21 cellular contexts compared by ENCODE assay signal in genomic region chr21:14492890-14493289, GRCh38. TPM values are rescaled to one million over a fixed set of nuclear protein-coding genes. Genes with fewer than 3 reads are reported as not detected.
DNase-seq lines count a peak whose midpoint lies in the region; ATAC-seq, FAIRE-seq and TF ChIP-seq lines count a peak whose summit lies in the region.
"Had no signal": no experiment of that assay in that cellular context is flagged by ENCODE, and none has a peak within 500 bp of the region (broad histone marks: within the 10 kb centered on the region; RNA-seq: fewer than 3 reads in every experiment).

No MANE protein-coding gene starts in this region.

- no peak for TF ChIP-seq CTCF in left ventricle myocardium inferior (IDR thresholded peaks at IDR 0.05; ENCODE audit: borderline replicate concordance)
- TF ChIP-seq CTCF in endodermal cell (conservative IDR thresholded peaks at IDR 0.05), result no peak

- no peak overlapping the region for H3K27ac ChIP-seq in right cardiac atrium (ENCODE audit: low read length)
- no peak overlapping the region for H3K27ac ChIP-seq in left ventricle myocardium inferior (replicated peaks)
- H3K27ac ChIP-seq in endodermal cell (ENCODE audit: low read depth, low read length), result no peak overlapping the region
- H3K27ac ChIP-seq: BLaER1 treated with 17β-estradiol and CSF1 and Interleukin-3, amounts not matched to agents 10 nM and 100 nM; SK-N-MC had no signal

- H3K27me3 Mint-ChIP-seq in endodermal cell (ENCODE audit: insufficient read depth), result no peaks in the 10 kb centered on the region

- H3K4me1 ChIP-seq in right cardiac atrium (ENCODE audit: control insufficient read depth, insufficient read depth, low read length) (no peaks in the 10 kb centered on the region), left ventricle myocardium inferior (no peaks in the 10 kb centered on the region), endodermal cell (ENCODE audit: control insufficient read depth, insufficient read depth, low read length) (no peaks in the 10 kb centered on the region)

- H3K36me3 ChIP-seq in left ventricle myocardium inferior (no peaks in the 10 kb centered on the region), endodermal cell (ENCODE audit: control insufficient read depth, insufficient read depth, low read length) (no peaks in the 10 kb centered on the region)

- H3K4me3 Mint-ChIP-seq in endodermal cell, result no peak overlapping the region

- 63% methylated on average over 4 of the region's 4 CpGs for WGBS in right cardiac atrium
- WGBS in endodermal cell (ENCODE audit: insufficient coverage in 1 of 2, insufficient read length in 1 of 2), 2 experiments, result 90 to 96% methylated on average over 3 to 4 of the region's 4 CpGs

- H3K27me3 ChIP-seq in right cardiac atrium (ENCODE audit: control insufficient read depth, insufficient read depth), result no peaks in the 10 kb centered on the region
- H3K27me3 ChIP-seq in left ventricle myocardium inferior (ENCODE audit: low read depth), result no peaks in the 10 kb centered on the region
- no peaks in the 10 kb centered on the region for H3K27me3 ChIP-seq in endodermal cell (ENCODE audit: control insufficient read depth, insufficient read depth, low read length, poor library complexity, severe bottlenecking)
- H3K27me3 ChIP-seq: BLaER1 treated with 17β-estradiol and CSF1 and Interleukin-3, amounts not matched to agents 10 nM and 100 nM had no signal

- no peak; the same call in 1 of the 2 replicates for TF ChIP-seq POLR2A in GM12892 (IDR thresholded peaks at IDR 0.05; ENCODE audit: low read depth, low read length)

- intact Hi-C loops in right cardiac atrium (cut with DNase I) (no loop called here), left ventricle myocardium inferior (cut with micrococcal nuclease) (no loop called here)

- no peak for FAIRE-seq in GM12892 (lab: Jason Lieb, UNC)
- FAIRE-seq: D721Med had no signal

- H3K4me3 ChIP-seq in right cardiac atrium (ENCODE audit: low read length) (no peak overlapping the region), left ventricle myocardium inferior (no peak overlapping the region), endodermal cell (ENCODE audit: low read length) (no peak overlapping the region)
- H3K4me3 ChIP-seq: BLaER1 treated with 17β-estradiol and CSF1 and Interleukin-3, amounts not matched to agents 10 nM and 100 nM; SK-N-MC had no signal

- no peaks in the 10 kb centered on the region for H3K4me1 Mint-ChIP-seq in endodermal cell

- H3K9me3 Mint-ChIP-seq in endodermal cell, result peaks cover 6% of the 10 kb centered on the region

- DNase-seq in right cardiac atrium (peak in 2 of 3 donors; percentile 8 to 47), left ventricle myocardium inferior (no peak), SK-N-DZ (ENCODE audit: low spot score) (peak; percentile 26), endodermal cell (peak; percentile 42), AG08396 (ENCODE audit: low spot score) (no peak), GM12892 (ENCODE audit: insufficient read length) (no peak)
- DNase-seq: ACHN, DMS53, EL, GF-D8, IMR-90, NCI-H1105 treated with DMSO at 0.1 percent for 48 hours, NCI-H2029 treated with DMSO at 0.1 percent for 48 hours, NCI-H345, NCI-H524, PC-3, SHP77 had no signal

- no peaks in the 10 kb centered on the region for H3K9me3 ChIP-seq in right cardiac atrium (ENCODE audit: control insufficient read depth, low read length)
- H3K9me3 ChIP-seq in left ventricle myocardium inferior (replicated peaks), result peaks cover 7% of the 10 kb centered on the region
- no peaks in the 10 kb centered on the region for H3K9me3 ChIP-seq in endodermal cell (ENCODE audit: control insufficient read depth, low read length)

- no peaks in the 10 kb centered on the region for H3K36me3 Mint-ChIP-seq in endodermal cell (ENCODE audit: low read depth)

- no peak for ATAC-seq in right cardiac atrium
- ATAC-seq in HG03439 (IDR thresholded peaks at IDR 0.05; ENCODE audit: unreplicated experiment), result no peak
- ATAC-seq: PC-3 had no signal

- H3K9ac ChIP-seq in endodermal cell (ENCODE audit: extremely low read depth, low read length, poor library complexity, severe bottlenecking), result no peak overlapping the region
- H3K9ac ChIP-seq: BLaER1 treated with 17β-estradiol and CSF1 and Interleukin-3, amounts not matched to agents 10 nM and 100 nM had no signal

- H3K27ac Mint-ChIP-seq in endodermal cell, result no peak overlapping the region

RNA-seq across cellular contexts. Expression of gene SAMSN1, which starts 53.2 kb away (rescaled TPM):
- 1 to 10 TPM; 2.8 to 4.7 (median 4.1) TPM for total RNA-seq in right cardiac atrium
- polyA plus RNA-seq in right cardiac atrium, result 1.9 TPM
- total RNA-seq in left ventricle myocardium inferior, result 1.0 TPM
- not detected in 2 replicates for polyA plus RNA-seq in SK-N-DZ (2014; cell fraction: cytosol; rRNA removed)
- polyA plus RNA-seq in SK-N-DZ (2014; cell fraction: nucleus; rRNA removed), result 0.24 and 0.44 TPM in 2 replicates
- 1 to 10 TPM in 1 of 2 donors, not detected in 1; 1.4 TPM for total RNA-seq in endodermal cell
- polyA plus RNA-seq in endodermal cell (2013, experiment 1 of 2), result 0.46 TPM
- polyA plus RNA-seq in endodermal cell (2013, experiment 2 of 2), result 0.37 TPM
- 71.6 TPM for polyA plus RNA-seq in GM12892 (2012; ENCODE audit: missing spikeins)
- total RNA-seq: IMR-90, PC-3 had no signal
- polyA plus RNA-seq: IMR-90 had no signal

Comparison
In these comparisons a context has a peak if more than half of its experiments do, and no peak if none do; other contexts are left out.
1. DNase-seq: peak in right cardiac atrium (2 of 3), SK-N-DZ (single experiment) and endodermal cell (single experiment); none in left ventricle myocardium inferior (single experiment), AG08396 (single experiment) and GM12892 (single experiment).